23 cellular contexts compared by ENCODE assay signal in genomic region chr21:31186916-31187315, GRCh38.
DNase-seq lines count a peak whose midpoint lies in the region; ATAC-seq, FAIRE-seq and TF ChIP-seq lines count a peak whose summit lies in the region.
"Had no signal": no experiment of that assay in that cellular context is flagged by ENCODE, and none has a peak within 500 bp of the region (broad histone marks: within the 10 kb centered on the region; RNA-seq: fewer than 3 reads in every experiment).

No MANE protein-coding gene starts in this region.

- FAIRE-seq in kidney (lab: Jason Lieb, UNC) = no peak

- DNase-seq in CD4-positive, alpha-beta T cell = no peak
- no peak for DNase-seq in CD8-positive, alpha-beta T cell
- no peak for DNase-seq in activated CD4-positive, alpha-beta memory T cell treated with anti-CD3 and anti-CD28 coated beads for 36 hours
- no peak for DNase-seq in central memory CD8-positive, alpha-beta T cell (ENCODE audit: low spot score in 2 of 2)
- DNase-seq in stomach (no peak), kidney (no peak)
- DNase-seq: DMS 273 treated with DMSO at 0.1 percent for 48 hours; glutamatergic neuron; kidney glomerular epithelial cell; NCI-H1105; NCI-H2029 treated with DMSO at 0.1 percent for 48 hours; NCI-H2227 treated with DMSO at 0.1 percent for 48 hours; NCI-H748 treated with DMSO at 0.1 percent for 48 hours; posterior cingulate gyrus; right lobe of liver; stimulated activated CD4-positive, alpha-beta T cell treated with anti-CD3 and anti-CD28 coated beads, Interleukin-15, amount 100 ng/mL, for 24 hours had no signal

- no peaks in the 10 kb centered on the region for H3K36me3 ChIP-seq in CD8-positive, alpha-beta T cell (ENCODE audit: insufficient read depth, low read length)
- H3K36me3 ChIP-seq in stomach = no peaks in the 10 kb centered on the region
- no peaks in the 10 kb centered on the region for H3K36me3 ChIP-seq in kidney (ENCODE audit: control insufficient read depth in 1 of 2, insufficient read depth in 2 of 2, low read length in 2 of 2)
- H3K36me3 ChIP-seq: cardiac muscle cell, right lobe of liver had no signal

- H3K27me3 Mint-ChIP-seq in CD4-positive, alpha-beta T cell = no peaks in the 10 kb centered on the region
- no peaks in the 10 kb centered on the region for H3K27me3 Mint-ChIP-seq in CD8-positive, alpha-beta T cell (ENCODE audit: low read depth)
- no peaks in the 10 kb centered on the region for H3K27me3 Mint-ChIP-seq in activated CD4-positive, alpha-beta memory T cell treated with anti-CD3 and anti-CD28 coated beads for 36 hours
- H3K27me3 Mint-ChIP-seq in central memory CD8-positive, alpha-beta T cell = no peaks in the 10 kb centered on the region
- H3K27me3 Mint-ChIP-seq: dendritic cell treated with granulocyte-macrophage colony-stimulating factor and Interleukin-4, amounts not matched to agents 40 ng/mL and 50 ng/mL, for 4 days; type B pancreatic cell had no signal

- intact Hi-C loops in CD4-positive, alpha-beta T cell (cut with DNase I, micrococcal nuclease) = loop anchor here (2.0 to 5.0 kb wide), 3 partner anchors 372 to 540 kb away; partner anchors contain the start of gene SOD1 (in 2 of the 2)
- intact Hi-C loops in CD8-positive, alpha-beta T cell (cut with DNase I, micrococcal nuclease) = loop anchor here in 1 of 2 experiments (10.0 kb wide), 1 partner anchor 548 kb away; the partner anchor contains the start of gene SCAF4
- intact Hi-C loops in activated CD4-positive, alpha-beta memory T cell treated with anti-CD3 and anti-CD28 coated beads for 36 hours (cut with micrococcal nuclease) = loop anchor here (2.0 kb wide), 1 partner anchor 468 kb away; the partner anchor contains the start of gene KRTAP21-3
- intact Hi-C loops in stomach (cut with DNase I; ENCODE audit: low total_unique reads) (no loop called here), kidney (cut with DNase I) (no loop called here)

- peaks cover 54% of the 10 kb centered on the region for H3K4me1 ChIP-seq in CD8-positive, alpha-beta T cell (ENCODE audit: insufficient read depth, low read length)
- no peaks in the 10 kb centered on the region for H3K4me1 ChIP-seq in stomach
- H3K4me1 ChIP-seq in kidney (ENCODE audit: control insufficient read depth in 1 of 2, insufficient read depth in 1 of 2, low read depth in 1 of 2, low read length in 2 of 2) = no peaks in the 10 kb centered on the region
- H3K4me1 ChIP-seq: right lobe of liver had no signal

- H3K36me3 Mint-ChIP-seq in CD4-positive, alpha-beta T cell (ENCODE audit: low read depth) = peaks cover 28% of the 10 kb centered on the region
- no peaks in the 10 kb centered on the region for H3K36me3 Mint-ChIP-seq in CD8-positive, alpha-beta T cell
- peaks cover 35% of the 10 kb centered on the region for H3K36me3 Mint-ChIP-seq in activated CD4-positive, alpha-beta memory T cell treated with anti-CD3 and anti-CD28 coated beads for 36 hours
- H3K36me3 Mint-ChIP-seq in central memory CD8-positive, alpha-beta T cell (ENCODE audit: insufficient read depth) = peaks cover 1% of the 10 kb centered on the region

- CTCF ChIA-PET in CD4-positive, alpha-beta T cell (lab: Charles Lee) = no interaction called here
- CTCF ChIA-PET in CD8-positive, alpha-beta T cell (lab: Charles Lee) = interaction anchor here (0.8 to 1.6 kb wide), 5 partner anchors 24 to 394 kb away, joined by 3 to 5 read pairs (median 3); no protein-coding TSS in a partner anchor
- CTCF ChIA-PET in activated CD4-positive, alpha-beta memory T cell treated with anti-CD3 and anti-CD28 coated beads for 36 hours (lab: Charles Lee) = interaction anchor here (0.8 kb wide), 1 partner anchor 394 kb away, joined by 4 read pairs; no protein-coding TSS in a partner anchor

- peak overlapping the region; percentile 85 for H3K4me3 Mint-ChIP-seq in CD4-positive, alpha-beta T cell
- H3K4me3 Mint-ChIP-seq in CD8-positive, alpha-beta T cell = peak overlapping the region; percentile 62
- peak overlapping the region; percentile 67 for H3K4me3 Mint-ChIP-seq in activated CD4-positive, alpha-beta memory T cell treated with anti-CD3 and anti-CD28 coated beads for 36 hours
- H3K4me3 Mint-ChIP-seq in central memory CD8-positive, alpha-beta T cell = peak overlapping the region; percentile 45
- H3K4me3 Mint-ChIP-seq: CD14-positive monocyte; dendritic cell treated with granulocyte-macrophage colony-stimulating factor and Interleukin-4, amounts not matched to agents 40 ng/mL and 50 ng/mL, for 4 days; type B pancreatic cell had no signal

- WGBS in stomach, 5 donors = 71 to 83% (median 80%) methylated on average over 4 of the region's 4 CpGs

- H3K4me1 Mint-ChIP-seq in CD4-positive, alpha-beta T cell (ENCODE audit: low read depth) = peaks cover 78% of the 10 kb centered on the region
- peaks cover 58% of the 10 kb centered on the region for H3K4me1 Mint-ChIP-seq in CD8-positive, alpha-beta T cell (ENCODE audit: low read depth)
- peaks cover 83% of the 10 kb centered on the region for H3K4me1 Mint-ChIP-seq in activated CD4-positive, alpha-beta memory T cell treated with anti-CD3 and anti-CD28 coated beads for 36 hours (ENCODE audit: low read depth)
- peaks cover 46% of the 10 kb centered on the region for H3K4me1 Mint-ChIP-seq in central memory CD8-positive, alpha-beta T cell

- ATAC-seq in CD4-positive, alpha-beta T cell (ENCODE audit: poor library complexity) = peak; percentile 26
- no peak for ATAC-seq in CD8-positive, alpha-beta T cell
- peak; percentile 45 for ATAC-seq in central memory CD8-positive, alpha-beta T cell (replicated peaks; ENCODE audit: extremely low read depth, poor library complexity, severe bottlenecking)
- ATAC-seq in GM19324 (IDR thresholded peaks at IDR 0.05; ENCODE audit: low FRiP score, unreplicated experiment) = no peak
- ATAC-seq in HG03135 (IDR thresholded peaks at IDR 0.05; ENCODE audit: unreplicated experiment) = no peak
- ATAC-seq: right lobe of liver had no signal

- H3K27ac Mint-ChIP-seq in CD4-positive, alpha-beta T cell = peak overlapping the region; percentile 97
- H3K27ac Mint-ChIP-seq in CD8-positive, alpha-beta T cell = peak overlapping the region; percentile 90
- H3K27ac Mint-ChIP-seq in activated CD4-positive, alpha-beta memory T cell treated with anti-CD3 and anti-CD28 coated beads for 36 hours = peak overlapping the region; percentile 85
- H3K27ac Mint-ChIP-seq in central memory CD8-positive, alpha-beta T cell (ENCODE audit: low read depth) = peak overlapping the region; percentile 69
- H3K27ac Mint-ChIP-seq: CD14-positive monocyte; dendritic cell treated with granulocyte-macrophage colony-stimulating factor and Interleukin-4, amounts not matched to agents 40 ng/mL and 50 ng/mL, for 4 days; type B pancreatic cell had no signal

- H3K9ac ChIP-seq in kidney (ENCODE audit: low read length in 2 of 2) = no peak overlapping the region

- no peak for TF ChIP-seq POLR2A in stomach (IDR thresholded peaks at IDR 0.05)

- POLR2A ChIA-PET in CD4-positive, alpha-beta T cell (lab: Charles Lee) = interaction anchor here (0.8 to 4.9 kb wide), 7 partner anchors 8 to 372 kb away, joined by 3 to 57 read pairs (median 6); no protein-coding TSS in a partner anchor
- POLR2A ChIA-PET in CD8-positive, alpha-beta T cell (lab: Charles Lee) = interaction anchor here (1.0 to 1.9 kb wide), 2 partner anchors 54 to 394 kb away, joined by 4 to 5 read pairs; no protein-coding TSS in a partner anchor
- POLR2A ChIA-PET in activated CD4-positive, alpha-beta memory T cell treated with anti-CD3 and anti-CD28 coated beads for 36 hours (lab: Charles Lee) = interaction anchor here (1.4 to 1.5 kb wide), 2 partner anchors 8 to 372 kb away, joined by 3 to 4 read pairs; no protein-coding TSS in a partner anchor

- no peaks in the 10 kb centered on the region for H3K27me3 ChIP-seq in CD4-positive, alpha-beta T cell (ENCODE audit: control insufficient read depth, insufficient read depth, low read length)
- H3K27me3 ChIP-seq in CD8-positive, alpha-beta T cell (ENCODE audit: insufficient read depth, low read length) = no peaks in the 10 kb centered on the region
- H3K27me3 ChIP-seq in stomach = no peaks in the 10 kb centered on the region
- H3K27me3 ChIP-seq: cardiac muscle cell, right lobe of liver had no signal

- H3K4me3 ChIP-seq in CD8-positive, alpha-beta T cell (ENCODE audit: low read depth, low read length) = no peak overlapping the region
- H3K4me3 ChIP-seq in stomach = no peak overlapping the region
- H3K4me3 ChIP-seq in kidney (ENCODE audit: low read length in 2 of 2) = no peak overlapping the region
- H3K4me3 ChIP-seq: cardiac muscle cell, lung, right lobe of liver had no signal

- no peak for TF ChIP-seq CTCF in CD4-positive, alpha-beta T cell (IDR thresholded peaks at IDR 0.05)
- TF ChIP-seq CTCF in CD8-positive, alpha-beta T cell (IDR thresholded peaks at IDR 0.05) = no peak
- TF ChIP-seq CTCF in stomach (IDR thresholded peaks at IDR 0.05) (no peak), kidney (IDR thresholded peaks at IDR 0.05; ENCODE audit: borderline replicate concordance, extremely low read depth, insufficient read depth) (no peak)

- no peaks in the 10 kb centered on the region for H3K9me3 Mint-ChIP-seq in CD4-positive, alpha-beta T cell
- H3K9me3 Mint-ChIP-seq in CD8-positive, alpha-beta T cell = no peaks in the 10 kb centered on the region
- H3K9me3 Mint-ChIP-seq in activated CD4-positive, alpha-beta memory T cell treated with anti-CD3 and anti-CD28 coated beads for 36 hours = no peaks in the 10 kb centered on the region
- H3K9me3 Mint-ChIP-seq in central memory CD8-positive, alpha-beta T cell = no peaks in the 10 kb centered on the region
- H3K9me3 Mint-ChIP-seq: dendritic cell treated with granulocyte-macrophage colony-stimulating factor and Interleukin-4, amounts not matched to agents 40 ng/mL and 50 ng/mL, for 4 days; type B pancreatic cell had no signal

- no peaks in the 10 kb centered on the region for H3K9me3 ChIP-seq in CD4-positive, alpha-beta T cell (ENCODE audit: control insufficient read depth, low read length)
- H3K9me3 ChIP-seq in CD8-positive, alpha-beta T cell (ENCODE audit: low read length) = no peaks in the 10 kb centered on the region
- H3K9me3 ChIP-seq in stomach (no peaks in the 10 kb centered on the region), kidney (ENCODE audit: control insufficient read depth in 1 of 2, low read length in 2 of 2) (no peaks in the 10 kb centered on the region)
- H3K9me3 ChIP-seq: right lobe of liver had no signal

- H3K27ac ChIP-seq in CD4-positive, alpha-beta T cell (ENCODE audit: low read depth, low read length) = peak overlapping the region; percentile 64
- H3K27ac ChIP-seq in CD8-positive, alpha-beta T cell (ENCODE audit: low read depth, low read length) = no peak overlapping the region
- H3K27ac ChIP-seq in stomach = no peak overlapping the region
- H3K27ac ChIP-seq in kidney (ENCODE audit: low read depth in 2 of 2, low read length in 2 of 2) = no peak overlapping the region
- H3K27ac ChIP-seq: cardiac muscle cell, right lobe of liver had no signal

- TF ChIP-seq EP300 in stomach (IDR thresholded peaks at IDR 0.05) = no peak

Comparison
In these comparisons a context has a peak if more than half of its experiments do, and no peak if none do; other contexts are left out.
1. ATAC-seq: peak in CD4-positive, alpha-beta T cell (single experiment) and central memory CD8-positive, alpha-beta T cell (single experiment); none in CD8-positive, alpha-beta T cell (single experiment), GM19324 (single experiment) and HG03135 (single experiment).
2. intact Hi-C loops: an anchor here in CD4-positive, alpha-beta T cell (2.0 to 5.0 kb wide) and activated CD4-positive, alpha-beta memory T cell treated with anti-CD3 and anti-CD28 coated beads for 36 hours (2.0 kb wide); none called in stomach and kidney.
3. Peak in every context shown above with its lines, with median percentiles within 50 percentile points of each other: H3K27ac Mint-ChIP-seq and H3K4me3 Mint-ChIP-seq.